In genomic region chr2:169336677-169337076, GRCh38 we compare ENCODE assay signal across 23 cellular contexts.
"Had no signal": no experiment of that assay in that cellular context is flagged by ENCODE, and none has a peak within 500 bp of the region (broad histone marks: within the 10 kb centered on the region; RNA-seq: fewer than 3 reads in every experiment).

No MANE protein-coding gene starts in this region.

- ATAC-seq: HepG2, Panc1, PC-3 had no signal

- DNase-seq: IMR-90, Karpas-422, KG1, MG63, NCI-H1092, NCI-H1105 treated with DMSO at 0.1 percent for 48 hours, NCI-H1417 treated with DMSO at 0.1 percent for 48 hours, NCI-H146, NCI-H1694 treated with DMSO at 0.1 percent for 48 hours, NCI-H2081 treated with DMSO at 0.1 percent for 48 hours, NCI-H2171, NCI-H226, NCI-H446, NCI-H510A, NCI-H524 treated with DMSO at 0.1 percent for 48 hours, NCI-H69, NCI-H774, PC-3, SHP77, SK-N-SH, SW 1271 had no signal
